Comparison of ENCODE assay signal across 8 cellular contexts in the genomic region with DNA sequence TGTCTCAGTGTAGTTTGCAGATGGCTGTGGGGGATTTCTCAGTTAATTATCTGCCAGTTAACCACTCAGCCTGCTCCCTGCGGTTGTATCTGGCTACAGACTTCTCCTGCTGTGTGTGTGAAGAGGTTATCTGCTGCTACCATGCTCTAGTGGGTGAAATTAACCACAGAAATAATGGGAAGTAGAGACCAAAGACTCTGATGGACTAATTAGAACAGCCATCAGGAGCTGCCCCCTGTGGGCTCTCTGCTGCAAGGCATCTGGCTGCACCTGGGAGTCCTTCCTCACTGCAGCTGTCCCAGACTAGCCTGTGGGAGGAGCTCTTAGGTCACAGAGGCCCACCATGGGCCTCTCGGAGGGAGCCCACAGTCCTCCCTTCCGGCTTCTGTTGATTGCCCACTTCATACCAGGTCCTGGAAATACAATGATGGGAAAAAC.
DNase-seq lines count a peak whose midpoint lies in the region; ATAC-seq and TF ChIP-seq lines count a peak whose summit lies in the region.

No MANE protein-coding gene starts in this region.

- H3K4me3 Mint-ChIP-seq in neural progenitor cell, result no peak overlapping the region
- no peak overlapping the region for H3K4me3 Mint-ChIP-seq in activated CD4-positive, alpha-beta memory T cell treated with anti-CD3 and anti-CD28 coated beads for 36 hours
- H3K4me3 Mint-ChIP-seq in activated CD4-positive, alpha-beta T cell treated with anti-CD3 and anti-CD28 coated beads, Interleukin-2, amount 10 ng/mL, durations not matched to agents 24 days and 14 days, result no peak overlapping the region

- no peaks in the 10 kb centered on the region for H3K27me3 Mint-ChIP-seq in neural progenitor cell (ENCODE audit: insufficient read depth, low read depth)
- H3K27me3 Mint-ChIP-seq in activated CD4-positive, alpha-beta memory T cell treated with anti-CD3 and anti-CD28 coated beads for 36 hours, result no peaks in the 10 kb centered on the region
- no peaks in the 10 kb centered on the region for H3K27me3 Mint-ChIP-seq in activated CD4-positive, alpha-beta T cell treated with anti-CD3 and anti-CD28 coated beads, Interleukin-2, amount 10 ng/mL, durations not matched to agents 24 days and 14 days

- H3K9me2 ChIP-seq in Karpas-422 (replicated peaks; ENCODE audit: insufficient read depth, low read length), result 0 out of 2 replicates have a peak, but pooled peaks cover 4% of the 10 kb centered on the region

- CTCF ChIA-PET in activated CD4-positive, alpha-beta memory T cell treated with anti-CD3 and anti-CD28 coated beads for 36 hours (lab: Charles Lee), result interaction anchor here (1.0 to 1.6 kb wide), 3 partner anchors 10 to 130 kb away, joined by 3 to 5 read pairs (median 3); no protein-coding TSS in a partner anchor

- H4K20me1 ChIP-seq in Karpas-422 (ENCODE audit: insufficient read depth, low read depth, low read length), result no peaks in the 10 kb centered on the region
- peaks cover 13% of the 10 kb centered on the region for H4K20me1 ChIP-seq in neural progenitor cell (ENCODE audit: low read depth)

- intact Hi-C loops in Right ventricle myocardium superior (cut with DNase I), result no loop called here
- intact Hi-C loops in cardiac septum (cut with DNase I), result no loop called here
- intact Hi-C loops in activated CD4-positive, alpha-beta memory T cell treated with anti-CD3 and anti-CD28 coated beads for 36 hours (cut with micrococcal nuclease), result no loop called here
- intact Hi-C loops in activated CD4-positive, alpha-beta T cell treated with anti-CD3 and anti-CD28 coated beads, Interleukin-2, amount 10 ng/mL, durations not matched to agents 24 days and 14 days (cut with micrococcal nuclease), result no loop called here

- no peak for ATAC-seq in Right ventricle myocardium superior (ENCODE audit: poor library complexity)
- no peak for ATAC-seq in HG03025 (IDR thresholded peaks at IDR 0.05; ENCODE audit: low FRiP score, unreplicated experiment)

- no peaks in the 10 kb centered on the region for H3K79me2 ChIP-seq in Karpas-422 (ENCODE audit: low read length)
- no peaks in the 10 kb centered on the region for H3K79me2 ChIP-seq in neural progenitor cell (ENCODE audit: low read depth)

- H3K4me3 ChIP-seq in Karpas-422 (ENCODE audit: low read length), result no peak overlapping the region
- no peak overlapping the region for H3K4me3 ChIP-seq in WERI-Rb-1 (ENCODE audit: low read depth, low read length)
- no peak overlapping the region for H3K4me3 ChIP-seq in neural progenitor cell

- H3K36me3 Mint-ChIP-seq in neural progenitor cell, result no peaks in the 10 kb centered on the region
- no peaks in the 10 kb centered on the region for H3K36me3 Mint-ChIP-seq in activated CD4-positive, alpha-beta memory T cell treated with anti-CD3 and anti-CD28 coated beads for 36 hours
- no peaks in the 10 kb centered on the region for H3K36me3 Mint-ChIP-seq in activated CD4-positive, alpha-beta T cell treated with anti-CD3 and anti-CD28 coated beads, Interleukin-2, amount 10 ng/mL, durations not matched to agents 24 days and 14 days (ENCODE audit: low read depth)

- H3F3A ChIP-seq in neural progenitor cell (ENCODE audit: low read depth), result peaks cover 27% of the 10 kb centered on the region

- TF ChIP-seq CTCF in WERI-Rb-1 (IDR thresholded peaks at IDR 0.05; ENCODE audit: low read depth, low read length), result peak; percentile 88
- peak; percentile 55 for TF ChIP-seq CTCF in neural progenitor cell (IDR thresholded peaks at IDR 0.05)

- H3K27ac ChIP-seq in Karpas-422 (ENCODE audit: low read length), result no peak overlapping the region
- no peak overlapping the region for H3K27ac ChIP-seq in WERI-Rb-1
- H3K27ac ChIP-seq in neural progenitor cell, result peak overlapping the region; percentile 47

- H3K4me1 ChIP-seq in Karpas-422 (ENCODE audit: low read length) (peaks cover 8% of the 10 kb centered on the region), neural progenitor cell (peaks cover 33% of the 10 kb centered on the region)

- no peak overlapping the region for H3K27ac Mint-ChIP-seq in neural progenitor cell
- H3K27ac Mint-ChIP-seq in activated CD4-positive, alpha-beta memory T cell treated with anti-CD3 and anti-CD28 coated beads for 36 hours, result no peak overlapping the region
- H3K27ac Mint-ChIP-seq in activated CD4-positive, alpha-beta T cell treated with anti-CD3 and anti-CD28 coated beads, Interleukin-2, amount 10 ng/mL, durations not matched to agents 24 days and 14 days, result no peak overlapping the region

- H3K4me2 ChIP-seq in Karpas-422 (ENCODE audit: low read depth, low read length, poor library complexity, severe bottlenecking) (no peak overlapping the region), neural progenitor cell (peak overlapping the region; percentile 8)

- DNase-seq in Right ventricle myocardium superior (peak; percentile 8), cardiac septum (ENCODE audit: low spot score) (no peak), Karpas-422 (peak; percentile 78), WERI-Rb-1 (peak; percentile 79), neural progenitor cell (ENCODE audit: low spot score) (peak; percentile 84)
- no peak for DNase-seq in activated CD4-positive, alpha-beta memory T cell treated with anti-CD3 and anti-CD28 coated beads for 36 hours
- DNase-seq in activated CD4-positive, alpha-beta T cell treated with anti-CD3 and anti-CD28 coated beads, Interleukin-2, amount 10 ng/mL, durations not matched to agents 24 days and 14 days, result no peak

- peaks cover 4% of the 10 kb centered on the region for H3K9me3 Mint-ChIP-seq in neural progenitor cell
- H3K9me3 Mint-ChIP-seq in activated CD4-positive, alpha-beta memory T cell treated with anti-CD3 and anti-CD28 coated beads for 36 hours, result no peaks in the 10 kb centered on the region
- H3K9me3 Mint-ChIP-seq in activated CD4-positive, alpha-beta T cell treated with anti-CD3 and anti-CD28 coated beads, Interleukin-2, amount 10 ng/mL, durations not matched to agents 24 days and 14 days, result peaks cover 12% of the 10 kb centered on the region

- H3K4me1 Mint-ChIP-seq in neural progenitor cell, result peaks cover 25% of the 10 kb centered on the region
- no peaks in the 10 kb centered on the region for H3K4me1 Mint-ChIP-seq in activated CD4-positive, alpha-beta memory T cell treated with anti-CD3 and anti-CD28 coated beads for 36 hours (ENCODE audit: low read depth)
- H3K4me1 Mint-ChIP-seq in activated CD4-positive, alpha-beta T cell treated with anti-CD3 and anti-CD28 coated beads, Interleukin-2, amount 10 ng/mL, durations not matched to agents 24 days and 14 days, result no peaks in the 10 kb centered on the region

- no peak overlapping the region for H2AFZ ChIP-seq in Karpas-422 (ENCODE audit: low read length)
- H2AFZ ChIP-seq in neural progenitor cell (replicated peaks), result no peak overlapping the region

- no peak overlapping the region for H3K9ac ChIP-seq in Karpas-422 (ENCODE audit: low read length)
- H3K9ac ChIP-seq in neural progenitor cell, result no peak overlapping the region

- POLR2A ChIA-PET in activated CD4-positive, alpha-beta memory T cell treated with anti-CD3 and anti-CD28 coated beads for 36 hours (lab: Charles Lee), result no interaction called here

- no peaks in the 10 kb centered on the region for H3K9me3 ChIP-seq in Karpas-422 (ENCODE audit: low read length)
- H3K9me3 ChIP-seq in WERI-Rb-1 (ENCODE audit: severe bottlenecking), result no peaks in the 10 kb centered on the region
- H3K9me3 ChIP-seq in neural progenitor cell (ENCODE audit: low read depth), result no peaks in the 10 kb centered on the region

- H3K36me3 ChIP-seq in Karpas-422 (ENCODE audit: insufficient read depth, low read length) (no peaks in the 10 kb centered on the region), WERI-Rb-1 (no peaks in the 10 kb centered on the region), neural progenitor cell (no peaks in the 10 kb centered on the region)

- H3K27me3 ChIP-seq in Karpas-422 (ENCODE audit: low read length) (no peaks in the 10 kb centered on the region), WERI-Rb-1 (ENCODE audit: insufficient read depth, low read depth, severe bottlenecking) (no peaks in the 10 kb centered on the region), neural progenitor cell (no peaks in the 10 kb centered on the region)

Comparison
In these comparisons a context has a peak if more than half of its experiments do, and no peak if none do; other contexts are left out.
1. DNase-seq: peak in Right ventricle myocardium superior (single experiment), Karpas-422 (single experiment), WERI-Rb-1 (single experiment) and neural progenitor cell (single experiment); none in cardiac septum (single experiment), activated CD4-positive, alpha-beta memory T cell treated with anti-CD3 and anti-CD28 coated beads for 36 hours (single experiment) and activated CD4-positive, alpha-beta T cell treated with anti-CD3 and anti-CD28 coated beads, Interleukin-2, amount 10 ng/mL, durations not matched to agents 24 days and 14 days (single experiment).